In the genomic region with DNA sequence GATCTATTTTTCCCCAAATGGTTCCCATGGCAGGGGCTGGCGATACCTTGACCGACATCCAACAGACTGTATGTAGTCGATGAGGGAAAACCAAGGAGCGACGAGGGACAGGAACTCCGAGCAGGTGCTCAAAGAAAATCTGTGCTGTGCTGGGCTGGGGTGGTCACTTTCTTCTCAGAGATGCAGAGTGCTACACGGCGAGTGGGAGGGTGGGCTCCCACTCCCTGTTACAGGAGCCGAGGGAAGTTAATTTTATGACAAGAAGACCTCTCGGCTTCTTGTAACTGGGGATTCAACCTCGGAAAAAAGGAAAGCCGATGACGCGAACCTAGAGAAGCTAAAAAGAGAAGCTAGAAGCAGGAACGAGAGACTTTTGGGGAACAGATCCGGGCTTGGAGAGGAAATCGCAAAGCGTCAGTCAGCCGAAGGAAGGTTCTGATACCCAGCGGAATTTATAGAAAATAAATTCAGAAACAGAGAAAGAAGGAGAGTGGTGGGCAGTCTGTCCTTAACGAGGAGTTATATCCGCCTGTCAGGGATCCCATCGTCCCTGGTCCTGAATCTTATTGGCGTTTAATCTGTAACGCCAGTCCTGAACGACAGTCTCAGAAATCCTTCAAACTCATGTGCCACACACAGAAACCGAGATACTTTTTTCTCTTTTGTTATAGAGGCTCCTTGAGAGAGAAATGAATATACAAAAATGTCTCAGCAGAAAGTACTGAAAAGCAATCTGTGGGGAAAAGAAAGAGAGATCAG, we compare ENCODE assay signal across 1 cellular context.
TF ChIP-seq lines count a peak whose summit lies in the region.

No MANE protein-coding gene starts in this region.

TF ChIP-seq in HCT116, 20 proteins besides CTCF, POLR2A, EP300 and RAD21 (continued from another document):
- TF ChIP-seq YY1 (IDR thresholded peaks at IDR 0.05; ENCODE audit: extremely low read depth, insufficient replicate concordance, low read depth, low read length) (no peak), TCF7L2 (IDR thresholded peaks at IDR 0.05; ENCODE audit: borderline replicate concordance, extremely low read depth, insufficient read depth, insufficient read length) (no peak)
TF ChIP-seq in HCT116: peak in this region for 0.
